7 cellular contexts compared by ENCODE assay signal in genomic region chr1:27366113-27366410, GRCh38. TPM values are rescaled to one million over a fixed set of nuclear protein-coding genes. Genes with fewer than 3 reads are reported as not detected.
DNase-seq lines count a peak whose midpoint lies in the region; ATAC-seq and TF ChIP-seq lines count a peak whose summit lies in the region.

No MANE protein-coding gene starts in this region.

- no peaks in the 10 kb centered on the region for H4K20me1 ChIP-seq in neural cell (ENCODE audit: insufficient read depth)

- H3K4me2 ChIP-seq in neural cell (ENCODE audit: low read length), result peak overlapping the region; percentile 55

- H3K27ac ChIP-seq in RWPE1 (peak overlapping the region; percentile 100), foreskin keratinocyte (peak overlapping the region; percentile 50), neural cell (ENCODE audit: low read length) (no peak overlapping the region)

- POLR2A ChIA-PET in RWPE1 (lab: Yijun Ruan, JAX; ENCODE audit: low non-redundant PET), result interaction anchor here (0.8 to 1.1 kb wide), 4 partner anchors 8 to 65 kb away, joined by 3 to 5 read pairs (median 4); no protein-coding TSS in a partner anchor

- no peak for TF ChIP-seq EP300 in neural cell (conservative IDR thresholded peaks at IDR 0.05; ENCODE audit: poor library complexity, severe bottlenecking)

- H3K27me3 ChIP-seq in foreskin keratinocyte (no peaks in the 10 kb centered on the region), neural cell (ENCODE audit: insufficient read depth, low read depth, low read length) (peaks cover 9% of the 10 kb centered on the region)

- CTCF ChIA-PET in RWPE1 (lab: Yijun Ruan, JAX), result interaction anchor here (0.6 to 3.0 kb wide), 10 partner anchors 9 to 65 kb away, joined by 3 to 19 read pairs (median 4); no protein-coding TSS in a partner anchor

- no peaks in the 10 kb centered on the region for H3F3A ChIP-seq in neural cell (ENCODE audit: insufficient read depth, low read length, poor library complexity, severe bottlenecking)

- DNase-seq in HuH-7 (ENCODE audit: low spot score), result peak; percentile 90
- DNase-seq in RWPE1 (ENCODE audit: low spot score), result peak; percentile 66
- peak; percentile 44 for DNase-seq in activated gamma-delta T cell treated with anti-CD3 and anti-CD28 coated beads, Interleukin-2, amount 50 U/mL, for 16 hours (ENCODE audit: low read depth)
- DNase-seq in foreskin keratinocyte, result no peak
- DNase-seq in superior temporal gyrus (ENCODE audit: extremely low spot score), result peak; percentile 22

- H3K79me2 ChIP-seq in neural cell (replicated peaks; ENCODE audit: insufficient read depth, low read length), result no peaks in the 10 kb centered on the region

- no peak for TF ChIP-seq RAD21 in neural cell (conservative IDR thresholded peaks at IDR 0.05)

- no peaks in the 10 kb centered on the region for H3K36me3 ChIP-seq in neural cell (ENCODE audit: insufficient read depth, low read length)

- no peaks in the 10 kb centered on the region for H3K9me2 ChIP-seq in neural cell (ENCODE audit: insufficient read depth, low read length)

- TF ChIP-seq CTCF in RWPE1 (conservative IDR thresholded peaks at IDR 0.05; ENCODE audit: low read depth), result no peak
- no peak for TF ChIP-seq CTCF in foreskin keratinocyte (conservative IDR thresholded peaks at IDR 0.05)
- no peak for TF ChIP-seq CTCF in neural cell (IDR thresholded peaks at IDR 0.05; ENCODE audit: poor library complexity, severe bottlenecking)

- no peaks in the 10 kb centered on the region for H3K9me3 ChIP-seq in neural cell (ENCODE audit: low read length)

- ATAC-seq in GM18867 (IDR thresholded peaks at IDR 0.05; ENCODE audit: unreplicated experiment), result peak; percentile 33
- ATAC-seq in foreskin keratinocyte, result peak; percentile 5

- H3K4me1 ChIP-seq in foreskin keratinocyte, result no peaks in the 10 kb centered on the region

- peak overlapping the region; percentile 64 for H3K4me3 ChIP-seq in neural cell (ENCODE audit: low read length)

- H2AFZ ChIP-seq in neural cell (ENCODE audit: low read depth, low read length), result no peak overlapping the region

- peak overlapping the region; percentile 36 for H3K9ac ChIP-seq in neural cell (ENCODE audit: low read length)

TF ChIP-seq in neural cell, 6 proteins besides CTCF, POLR2A, EP300 and RAD21:
- TF ChIP-seq TAF1 (IDR thresholded peaks at IDR 0.05; ENCODE audit: low read depth), result no peak
- TF ChIP-seq SMC3 (conservative IDR thresholded peaks at IDR 0.05; ENCODE audit: poor library complexity), result no peak
- TF ChIP-seq POLR2AphosphoS5 (IDR thresholded peaks at IDR 0.05), result no peak
- no peak for TF ChIP-seq EZH2 (IDR thresholded peaks at IDR 0.05; ENCODE audit: borderline replicate concordance, insufficient read depth, low read length, poor library complexity, severe bottlenecking)
- TF ChIP-seq MXI1 (conservative IDR thresholded peaks at IDR 0.05; ENCODE audit: poor library complexity, severe bottlenecking), result no peak
- no peak for TF ChIP-seq REST (IDR thresholded peaks at IDR 0.05; ENCODE audit: borderline replicate concordance)

RNA-seq across cellular contexts. Expression of gene MAP3K6, which starts 0.7 kb away (rescaled TPM):
- total RNA-seq in foreskin keratinocyte, result 43.3 and 44.7 TPM in 2 replicates
- polyA plus RNA-seq in foreskin keratinocyte (41.0 and 44.0 TPM in 2 replicates), neural cell (1.6 and 4.4 TPM in 2 replicates)
- polyA minus RNA-seq in neural cell, result 1.2 and 1.6 TPM in 2 replicates

RNA-seq across cellular contexts. Expression of gene FCN3, which starts 8.6 kb away (rescaled TPM):
- not detected in 2 replicates for total RNA-seq in foreskin keratinocyte
- polyA plus RNA-seq in foreskin keratinocyte (0.11 and 0.12 TPM in 2 replicates), neural cell (not detected in 2 replicates)
- not detected in 2 replicates for polyA minus RNA-seq in neural cell

RNA-seq across cellular contexts. Expression of gene CD164L2, which starts 17.1 kb away (rescaled TPM):
- 1.7 and 2.7 TPM in 2 replicates for total RNA-seq in foreskin keratinocyte
- 3.2 and 4.5 TPM in 2 replicates for polyA plus RNA-seq in foreskin keratinocyte
- not detected in 2 replicates for polyA plus RNA-seq in neural cell
- polyA minus RNA-seq in neural cell, result not detected in 2 replicates

RNA-seq across cellular contexts. Expression of gene SYTL1, which starts 24.2 kb away (rescaled TPM):
- total RNA-seq in foreskin keratinocyte, result 42.3 and 49.3 TPM in 2 replicates
- polyA plus RNA-seq in foreskin keratinocyte, result 49.6 and 62.4 TPM in 2 replicates
- polyA plus RNA-seq in neural cell, result not detected in 2 replicates
- 0.46 TPM in 1 of 2 replicates, not detected in the other for polyA minus RNA-seq in neural cell

RNA-seq across cellular contexts. Expression of gene GPR3, which starts 26.4 kb away (rescaled TPM):
- total RNA-seq in foreskin keratinocyte, result 1.9 and 2.4 TPM in 2 replicates
- polyA plus RNA-seq in foreskin keratinocyte (2.4 and 2.9 TPM in 2 replicates), neural cell (0.12 and 0.54 TPM in 2 replicates)
- 1.2 and 2.7 TPM in 2 replicates for polyA minus RNA-seq in neural cell

Comparison
In these comparisons a context has a peak if more than half of its experiments do, and no peak if none do; other contexts are left out.
1. DNase-seq: peak in HuH-7 (single experiment), RWPE1 (single experiment), activated gamma-delta T cell treated with anti-CD3 and anti-CD28 coated beads, Interleukin-2, amount 50 U/mL, for 16 hours (single experiment) and superior temporal gyrus (single experiment); none in foreskin keratinocyte (0 of 2).